In the genomic region with DNA sequence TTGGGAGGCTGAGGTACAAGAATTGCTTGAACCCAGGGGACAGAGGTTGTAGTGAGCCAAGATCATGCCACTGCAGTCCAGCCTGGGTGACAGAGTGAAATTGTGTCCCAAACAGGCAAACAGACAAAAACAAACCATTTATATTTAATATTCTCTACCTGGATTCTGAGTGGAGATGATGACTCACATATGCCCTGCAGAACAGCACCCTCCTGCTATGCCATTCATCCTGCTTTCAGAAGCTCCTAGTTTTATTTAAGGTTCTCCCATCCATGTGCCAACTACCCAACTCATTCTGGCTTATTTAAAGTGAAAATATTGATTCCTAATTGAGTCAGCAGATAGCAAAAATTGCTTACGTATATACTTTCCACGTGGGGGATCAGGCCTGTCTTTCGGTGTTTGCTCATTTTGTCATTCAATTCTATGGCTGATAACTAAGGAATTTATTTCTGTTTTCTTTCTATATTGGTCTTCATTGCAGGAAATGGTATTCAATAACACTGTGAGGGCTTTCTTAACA, we compare ENCODE assay signal across 14 cellular contexts.
DNase-seq lines count a peak whose midpoint lies in the region; ATAC-seq, FAIRE-seq and TF ChIP-seq lines count a peak whose summit lies in the region.
"Had no signal": no experiment of that assay in that cellular context is flagged by ENCODE, and none has a peak within 500 bp of the region (broad histone marks: within the 10 kb centered on the region; RNA-seq: fewer than 3 reads in every experiment).

No MANE protein-coding gene starts in this region.

- DNase-seq in HepG2 (ENCODE audit: low spot score) (no peak), right lobe of liver (no peak), chondrocyte (ENCODE audit: low spot score) (no peak), kidney tubule cell (ENCODE audit: low spot score) (peak; percentile 29), GM10266 (ENCODE audit: extremely low spot score) (no peak), GM23248 (no peak), esophagus muscularis mucosa (ENCODE audit: extremely low spot score) (no peak)
- DNase-seq: C1 segment of cervical spinal cord; CD4-positive, alpha-beta T cell; COR-L47; GOT3 had no signal

- no peaks in the 10 kb centered on the region for H3F3A ChIP-seq in GM23248 (ENCODE audit: insufficient read depth)

- in situ Hi-C loops in HepG2 (cut with HindIII; ENCODE audit: extremely low pct_ligation_motif_present, low pct_unique_long_range_greater_than_20kb) (no loop called here), GM23248 (cut with MboI) (no loop called here)

- H3K4me2 ChIP-seq in HepG2 (ENCODE audit: low read depth, low read length) (no peak overlapping the region), GM23248 (ENCODE audit: unreplicated experiment) (no peak overlapping the region)

- TF ChIP-seq EP300 in HepG2 (IDR thresholded peaks at IDR 0.05; ENCODE audit: low read depth in 2 of 2, low read length in 2 of 2) (no peak), HepG2 (CRISPR knock-in tag; IDR thresholded peaks at IDR 0.05; ENCODE audit: borderline replicate concordance) (no peak), esophagus muscularis mucosa (IDR thresholded peaks at IDR 0.05) (no peak)

- no peak overlapping the region for H3K9ac ChIP-seq in HepG2 (ENCODE audit: insufficient read depth, low read depth, low read length)
- no peak overlapping the region for H3K9ac ChIP-seq in GM23248

- no peaks in the 10 kb centered on the region for H3K36me3 Mint-ChIP-seq in chondrocyte (ENCODE audit: low read depth)

- H3K27me3 ChIP-seq in HepG2 (ENCODE audit: control insufficient read depth in 1 of 2, insufficient read depth in 2 of 2, low read length in 2 of 2) (no peaks in the 10 kb centered on the region), right lobe of liver (no peaks in the 10 kb centered on the region), GM23248 (replicated peaks; ENCODE audit: insufficient read depth) (peaks cover 17% of the 10 kb centered on the region; the same call in 1 of the 2 replicates), esophagus muscularis mucosa (no peaks in the 10 kb centered on the region)

- peak overlapping the region; percentile 24 for H3K27ac Mint-ChIP-seq in chondrocyte (ENCODE audit: unreplicated experiment)
- H3K27ac Mint-ChIP-seq: B cell; CD4-positive, alpha-beta T cell had no signal

- H2AFZ ChIP-seq in HepG2 (ENCODE audit: low read length): no peak overlapping the region
- H2AFZ ChIP-seq in GM23248: no peak overlapping the region

- no peak for TF ChIP-seq POLR2A in HepG2 (IDR thresholded peaks at IDR 0.05; ENCODE audit: insufficient read depth in 1 of 2, low read depth in 2 of 2, low read length in 2 of 2)
- TF ChIP-seq POLR2A in right lobe of liver (IDR thresholded peaks at IDR 0.05): no peak
- no peak for TF ChIP-seq POLR2A in esophagus muscularis mucosa (IDR thresholded peaks at IDR 0.05; ENCODE audit: low read depth)

- no peaks in the 10 kb centered on the region for H3K79me2 ChIP-seq in HepG2 (ENCODE audit: insufficient read depth, low read length)
- no peaks in the 10 kb centered on the region for H3K79me2 ChIP-seq in GM23248 (ENCODE audit: insufficient read depth)

- no peak for ATAC-seq in HepG2
- no peak for ATAC-seq in right lobe of liver
- ATAC-seq: GM12878 had no signal

- H3K4me1 Mint-ChIP-seq in chondrocyte (ENCODE audit: low read depth): peaks cover 63% of the 10 kb centered on the region
- H3K4me1 Mint-ChIP-seq: B cell had no signal

- intact Hi-C loops in HepG2 (cut with micrococcal nuclease; ENCODE audit: unreplicated experiment) (no loop called here), right lobe of liver (cut with DNase I) (no loop called here), esophagus muscularis mucosa (cut with DNase I) (no loop called here)

- no peak for TF ChIP-seq CTCF in HepG2 (CRISPR knock-in tag; IDR thresholded peaks at IDR 0.05)
- TF ChIP-seq CTCF in right lobe of liver (IDR thresholded peaks at IDR 0.05): no peak
- TF ChIP-seq CTCF in chondrocyte (IDR thresholded peaks at IDR 0.05): no peak
- TF ChIP-seq CTCF in GM10266 (IDR thresholded peaks at IDR 0.05; ENCODE audit: control insufficient read depth, insufficient read depth, low read depth, missing control alignments): no peak
- TF ChIP-seq CTCF in esophagus muscularis mucosa (IDR thresholded peaks at IDR 0.05): no peak

- H3K4me3 ChIP-seq in HepG2 (replicated peaks in 1 of 3; ENCODE audit: insufficient read depth in 1 of 3, low read depth in 2 of 3, low read length in 3 of 3) (no peak overlapping the region), right lobe of liver (no peak overlapping the region), GM23248 (no peak overlapping the region), esophagus muscularis mucosa (no peak overlapping the region)
- H3K4me3 ChIP-seq: GM12878, HAP-1 had no signal

- 11% methylated on average over 3 of the region's 3 CpGs for WGBS in HepG2 (ENCODE audit: low lambda C conversion rate)
- 40% methylated on average over 3 of the region's 3 CpGs for WGBS in right lobe of liver (ENCODE audit: insufficient coverage, low coverage, low lambda C conversion rate, missing lambda C conversion rate)
- 79 to 84% methylated on average over 3 of the region's 3 CpGs for WGBS in GM23248 (ENCODE audit: low coverage in 1 of 2, low lambda C conversion rate in 2 of 2, missing lambda C conversion rate in 2 of 2), 2 experiments
- WGBS in esophagus muscularis mucosa: 75% methylated on average over 3 of the region's 3 CpGs

- H3K4me3 Mint-ChIP-seq in chondrocyte (ENCODE audit: unreplicated experiment): no peak overlapping the region
- H3K4me3 Mint-ChIP-seq: B cell; CD4-positive, alpha-beta T cell had no signal

- no peaks in the 10 kb centered on the region for H3K36me3 ChIP-seq in HepG2 (replicated peaks in 1 of 2; ENCODE audit: control insufficient read depth in 1 of 2, insufficient read depth in 2 of 2, low read length in 2 of 2)
- H3K36me3 ChIP-seq in right lobe of liver: no peaks in the 10 kb centered on the region
- H3K36me3 ChIP-seq in GM23248 (ENCODE audit: low read depth): no peaks in the 10 kb centered on the region
- no peaks in the 10 kb centered on the region for H3K36me3 ChIP-seq in esophagus muscularis mucosa
- H3K36me3 ChIP-seq: HAP-1 had no signal

- no TSS peak for BruUV-seq in HepG2 (replicated peaks; lab: Mats Ljungman, UMichigan)

- H3K9me3 ChIP-seq in HepG2 (ENCODE audit: low read length) (no peaks in the 10 kb centered on the region), right lobe of liver (no peaks in the 10 kb centered on the region), GM23248 (ENCODE audit: low read depth) (no peaks in the 10 kb centered on the region), esophagus muscularis mucosa (no peaks in the 10 kb centered on the region)
- H3K9me3 ChIP-seq: HAP-1 had no signal

- CTCF ChIA-PET in HepG2 (lab: Yijun Ruan, JAX; ENCODE audit: low intra/inter-chr PET ratio, low total read pairs): no interaction called here

- H3K4me1 ChIP-seq in HepG2 (ENCODE audit: insufficient read depth, low read length): no peaks in the 10 kb centered on the region
- no peaks in the 10 kb centered on the region for H3K4me1 ChIP-seq in right lobe of liver
- H3K4me1 ChIP-seq in GM23248 (ENCODE audit: insufficient read depth): no peaks in the 10 kb centered on the region
- no peaks in the 10 kb centered on the region for H3K4me1 ChIP-seq in esophagus muscularis mucosa
- H3K4me1 ChIP-seq: HAP-1 had no signal

- no peaks in the 10 kb centered on the region for H3K9me2 ChIP-seq in GM23248 (ENCODE audit: insufficient read depth)

- no peaks in the 10 kb centered on the region for H3K27me3 Mint-ChIP-seq in chondrocyte (ENCODE audit: low read depth)
- H3K27me3 Mint-ChIP-seq: B cell; CD4-positive, alpha-beta T cell had no signal

- no peak overlapping the region for H3K27ac ChIP-seq in HepG2 (ENCODE audit: extremely low read length, insufficient read depth, low read length)
- no peak overlapping the region for H3K27ac ChIP-seq in right lobe of liver
- no peak overlapping the region for H3K27ac ChIP-seq in GM23248
- H3K27ac ChIP-seq in esophagus muscularis mucosa (replicated peaks in 1 of 4): no peak overlapping the region

- TF ChIP-seq RAD21 in HepG2 (CRISPR knock-in tag; IDR thresholded peaks at IDR 0.05): no peak

- H4K20me1 ChIP-seq in HepG2 (ENCODE audit: insufficient read depth, low read length) (no peaks in the 10 kb centered on the region), GM23248 (ENCODE audit: insufficient read depth) (no peaks in the 10 kb centered on the region)

- no peaks in the 10 kb centered on the region for H3K9me3 Mint-ChIP-seq in chondrocyte (ENCODE audit: low read depth)

- FAIRE-seq in HepG2 (lab: Jason Lieb, UNC): no peak
- FAIRE-seq: GM12878 had no signal

- POLR2A ChIA-PET in HepG2 (lab: Yijun Ruan, JAX): no interaction called here

TF ChIP-seq in HepG2, 621 proteins besides CTCF, POLR2A, EP300 and RAD21 (continues in another document):
- TF ChIP-seq, protein P1, sequence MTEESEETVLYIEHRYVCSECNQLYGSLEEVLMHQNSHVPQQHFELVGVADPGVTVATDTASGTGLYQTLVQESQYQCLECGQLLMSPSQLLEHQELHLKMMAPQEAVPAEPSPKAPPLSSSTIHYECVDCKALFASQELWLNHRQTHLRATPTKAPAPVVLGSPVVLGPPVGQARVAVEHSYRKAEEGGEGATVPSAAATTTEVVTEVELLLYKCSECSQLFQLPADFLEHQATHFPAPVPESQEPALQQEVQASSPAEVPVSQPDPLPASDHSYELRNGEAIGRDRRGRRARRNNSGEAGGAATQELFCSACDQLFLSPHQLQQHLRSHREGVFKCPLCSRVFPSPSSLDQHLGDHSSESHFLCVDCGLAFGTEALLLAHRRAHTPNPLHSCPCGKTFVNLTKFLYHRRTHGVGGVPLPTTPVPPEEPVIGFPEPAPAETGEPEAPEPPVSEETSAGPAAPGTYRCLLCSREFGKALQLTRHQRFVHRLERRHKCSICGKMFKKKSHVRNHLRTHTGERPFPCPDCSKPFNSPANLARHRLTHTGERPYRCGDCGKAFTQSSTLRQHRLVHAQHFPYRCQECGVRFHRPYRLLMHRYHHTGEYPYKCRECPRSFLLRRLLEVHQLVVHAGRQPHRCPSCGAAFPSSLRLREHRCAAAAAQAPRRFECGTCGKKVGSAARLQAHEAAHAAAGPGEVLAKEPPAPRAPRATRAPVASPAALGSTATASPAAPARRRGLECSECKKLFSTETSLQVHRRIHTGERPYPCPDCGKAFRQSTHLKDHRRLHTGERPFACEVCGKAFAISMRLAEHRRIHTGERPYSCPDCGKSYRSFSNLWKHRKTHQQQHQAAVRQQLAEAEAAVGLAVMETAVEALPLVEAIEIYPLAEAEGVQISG (CRISPR knock-in tag; IDR thresholded peaks at IDR 0.05): no peak
- TF ChIP-seq MAFF (IDR thresholded peaks at IDR 0.05; ENCODE audit: low read depth, low read length): peak; percentile 79
- TF ChIP-seq HOXA7 (CRISPR knock-in tag; IDR thresholded peaks at IDR 0.05): no peak
